14 cellular contexts compared by ENCODE assay signal in genomic region chr18:45122510-45122909, GRCh38.
"Had no signal": no experiment of that assay in that cellular context is flagged by ENCODE, and none has a peak within 500 bp of the region (broad histone marks: within the 10 kb centered on the region; RNA-seq: fewer than 3 reads in every experiment).

No MANE protein-coding gene starts in this region.

- H3K9me3 ChIP-seq: gastroesophageal sphincter, heart right ventricle, ovary, right lobe of liver, stomach had no signal

- H3K27ac ChIP-seq: gastroesophageal sphincter, heart right ventricle, ovary, right lobe of liver, stomach, VCaP had no signal

- H3K4me3 ChIP-seq: gastroesophageal sphincter, heart right ventricle, lung, ovary, right lobe of liver, stomach had no signal

- H3K27me3 ChIP-seq: gastroesophageal sphincter, ovary, right lobe of liver, stomach had no signal

- DNase-seq: activated CD4-positive, alpha-beta memory T cell treated with anti-CD3 and anti-CD28 coated beads, Interleukin-2, amount 10 ng/mL, durations not matched to agents 7 days and 5 days; activated effector memory CD4-positive, alpha-beta T cell treated with Interleukin-2 at 50 U/mL for 16 hours; activated T-cell treated with anti-CD3 and anti-CD28 coated beads, Interleukin-2, amount 50 U/mL, for 24 hours; central memory CD4-positive, alpha-beta T cell; cortex of kidney; effector CD8-positive, alpha-beta T cell; heart right ventricle; naive B cell; ovary; right lobe of liver; stomach had no signal

- H3K36me3 ChIP-seq: gastroesophageal sphincter, heart right ventricle, ovary, right lobe of liver, stomach had no signal

- ATAC-seq: gastroesophageal sphincter, heart right ventricle, right lobe of liver had no signal

- H3K4me1 ChIP-seq: gastroesophageal sphincter, right lobe of liver, stomach had no signal
